In the genomic region with DNA sequence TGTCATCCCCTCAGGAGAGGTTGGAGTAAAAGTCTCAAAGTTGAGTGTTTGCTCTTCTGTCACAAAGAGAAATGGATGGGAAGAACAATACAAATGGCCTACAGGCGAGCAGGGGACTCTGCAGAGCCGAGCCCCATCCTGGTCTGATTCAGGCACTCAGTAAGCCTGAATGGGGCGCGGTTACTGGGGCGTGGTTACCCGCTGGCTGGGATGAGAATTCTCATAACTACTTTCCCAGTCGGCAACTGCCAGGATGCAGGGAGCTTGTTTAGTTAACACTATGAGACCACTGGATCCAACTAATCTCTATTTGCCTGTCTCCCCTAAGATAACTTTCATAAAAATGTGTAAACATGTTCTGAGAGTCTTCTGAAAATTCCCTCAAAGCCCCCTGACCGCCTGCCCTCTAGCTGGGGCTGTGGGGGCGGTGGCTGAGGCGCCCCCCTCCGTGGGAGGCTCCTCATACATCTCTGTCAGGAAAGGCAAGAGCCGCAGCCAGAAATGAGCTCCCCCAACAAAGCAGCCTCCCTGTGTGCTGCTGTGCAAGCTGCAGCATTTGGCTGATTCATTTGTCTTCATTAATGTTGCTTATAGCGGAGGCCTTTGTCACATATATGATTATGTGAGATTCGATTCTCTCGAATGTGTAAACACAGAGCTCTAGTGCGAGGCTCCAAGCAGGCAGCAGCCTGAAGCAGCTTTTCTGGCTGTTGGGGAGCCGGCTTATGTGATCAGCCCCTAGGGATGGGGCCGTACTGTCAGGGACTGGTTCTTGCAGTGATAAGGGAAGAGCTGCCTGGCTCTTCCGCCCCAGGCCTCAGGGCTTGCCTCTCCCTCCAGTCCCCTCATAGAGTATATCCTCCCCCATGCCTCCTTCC, we compare ENCODE assay signal across 8 cellular contexts.
DNase-seq lines count a peak whose midpoint lies in the region; ATAC-seq and TF ChIP-seq lines count a peak whose summit lies in the region.

No MANE protein-coding gene starts in this region.

- POLR2A ChIA-PET in MCF 10A (lab: Yijun Ruan, JAX): interaction anchor here (0.5 to 3.0 kb wide), 17 partner anchors 9 to 557 kb away, joined by 3 to 25 read pairs (median 6); a partner anchor contains a TSS
- POLR2A ChIA-PET in WTC11 (lab: Charles Lee): interaction anchor here (0.8 kb wide), 1 partner anchor 12 kb away, joined by 3 read pairs; no protein-coding TSS in a partner anchor

- H3K27me3 Mint-ChIP-seq in MCF 10A (ENCODE audit: insufficient read depth, unreplicated experiment): no peaks in the 10 kb centered on the region
- H3K27me3 Mint-ChIP-seq in WTC11 (ENCODE audit: low read depth): no peaks in the 10 kb centered on the region; the same call in 1 of the 2 replicates

- BruUV-seq in MCF 10A (replicated peaks; lab: Mats Ljungman, UMichigan): no TSS peak

- TF ChIP-seq CTCF in MCF 10A (IDR thresholded peaks at IDR 0.05; ENCODE audit: unreplicated experiment): no peak
- TF ChIP-seq CTCF in breast epithelium (IDR thresholded peaks at IDR 0.05): no peak
- TF ChIP-seq CTCF in WTC11 (IDR thresholded peaks at IDR 0.05): no peak

- H3K4me3 Mint-ChIP-seq in MCF 10A (ENCODE audit: unreplicated experiment) (no peak overlapping the region), WTC11 (no peak overlapping the region)

- H3K9me3 Mint-ChIP-seq in MCF 10A (ENCODE audit: unreplicated experiment) (no peaks in the 10 kb centered on the region), WTC11 (no peaks in the 10 kb centered on the region)

- H3K4me1 Mint-ChIP-seq in MCF 10A (ENCODE audit: insufficient read depth, unreplicated experiment) (peaks cover 45% of the 10 kb centered on the region), WTC11 (peaks cover 24% of the 10 kb centered on the region)

- no peaks in the 10 kb centered on the region for H3K27me3 ChIP-seq in breast epithelium

- no peaks in the 10 kb centered on the region for H3K36me3 ChIP-seq in breast epithelium

- H3K9me3 ChIP-seq in breast epithelium: no peaks in the 10 kb centered on the region

- peak overlapping the region; percentile 37 for H3K27ac Mint-ChIP-seq in MCF 10A (ENCODE audit: low read depth, unreplicated experiment)
- H3K27ac Mint-ChIP-seq in WTC11: no peak overlapping the region

- DNase-seq in MCF 10A (ENCODE audit: unreplicated experiment) (peak; percentile 67), breast epithelium (ENCODE audit: low spot score in 2 of 2) (no peak), WTC11 (ENCODE audit: low spot score) (peak; percentile 45), kidney glomerular epithelial cell (lab: John Stamatoyannopoulos, UW) (peak; percentile 31), T-helper 2 cell (no peak), DMS114 treated with DMSO at 0.1 percent for 48 hours (lab: John Stamatoyannopoulos, UW; ENCODE audit: unreplicated experiment) (no peak)

- H3K36me3 Mint-ChIP-seq in MCF 10A (ENCODE audit: insufficient read depth, unreplicated experiment) (no peaks in the 10 kb centered on the region), WTC11 (no peaks in the 10 kb centered on the region)

- no peaks in the 10 kb centered on the region for H3K4me1 ChIP-seq in breast epithelium

- H3K27ac ChIP-seq in breast epithelium: no peak overlapping the region

- intact Hi-C loops in MCF 10A (cut with micrococcal nuclease) (no loop called here), breast epithelium (cut with DNase I; ENCODE audit: low total_unique reads) (no loop called here)

- no peak for TF ChIP-seq POLR2A in breast epithelium (IDR thresholded peaks at IDR 0.05)

- ATAC-seq in WTC11: peak; percentile 92
- no peak for ATAC-seq in HG02763 (IDR thresholded peaks at IDR 0.05; ENCODE audit: unreplicated experiment)
- ATAC-seq in GM21529 (IDR thresholded peaks at IDR 0.05; ENCODE audit: unreplicated experiment): no peak

- CTCF ChIA-PET in MCF 10A (lab: Yijun Ruan, JAX): interaction anchor here (0.6 to 1.7 kb wide), 7 partner anchors 8 to 302 kb away, joined by 3 to 4 read pairs (median 4); no protein-coding TSS in a partner anchor
- CTCF ChIA-PET in WTC11 (lab: Charles Lee): interaction anchor here (0.5 to 2.5 kb wide), 7 partner anchors 16 to 441 kb away, joined by 3 to 14 read pairs (median 7); no protein-coding TSS in a partner anchor

- no peak overlapping the region for H3K4me3 ChIP-seq in breast epithelium

TF ChIP-seq in WTC11, 78 proteins besides CTCF, POLR2A, EP300 and RAD21:
- peak; percentile 9; the same call in 1 of the 2 replicates for TF ChIP-seq ZNF121 (CRISPR knock-in tag; IDR thresholded peaks at IDR 0.05)
- TF ChIP-seq, protein P1, sequence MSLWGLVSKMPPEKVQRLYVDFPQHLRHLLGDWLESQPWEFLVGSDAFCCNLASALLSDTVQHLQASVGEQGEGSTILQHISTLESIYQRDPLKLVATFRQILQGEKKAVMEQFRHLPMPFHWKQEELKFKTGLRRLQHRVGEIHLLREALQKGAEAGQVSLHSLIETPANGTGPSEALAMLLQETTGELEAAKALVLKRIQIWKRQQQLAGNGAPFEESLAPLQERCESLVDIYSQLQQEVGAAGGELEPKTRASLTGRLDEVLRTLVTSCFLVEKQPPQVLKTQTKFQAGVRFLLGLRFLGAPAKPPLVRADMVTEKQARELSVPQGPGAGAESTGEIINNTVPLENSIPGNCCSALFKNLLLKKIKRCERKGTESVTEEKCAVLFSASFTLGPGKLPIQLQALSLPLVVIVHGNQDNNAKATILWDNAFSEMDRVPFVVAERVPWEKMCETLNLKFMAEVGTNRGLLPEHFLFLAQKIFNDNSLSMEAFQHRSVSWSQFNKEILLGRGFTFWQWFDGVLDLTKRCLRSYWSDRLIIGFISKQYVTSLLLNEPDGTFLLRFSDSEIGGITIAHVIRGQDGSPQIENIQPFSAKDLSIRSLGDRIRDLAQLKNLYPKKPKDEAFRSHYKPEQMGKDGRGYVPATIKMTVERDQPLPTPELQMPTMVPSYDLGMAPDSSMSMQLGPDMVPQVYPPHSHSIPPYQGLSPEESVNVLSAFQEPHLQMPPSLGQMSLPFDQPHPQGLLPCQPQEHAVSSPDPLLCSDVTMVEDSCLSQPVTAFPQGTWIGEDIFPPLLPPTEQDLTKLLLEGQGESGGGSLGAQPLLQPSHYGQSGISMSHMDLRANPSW (CRISPR knock-in tag; conservative IDR thresholded peaks at IDR 0.05; ENCODE audit: low read depth): no peak
- TF ChIP-seq RELA (CRISPR knock-in tag; IDR thresholded peaks at IDR 0.05; ENCODE audit: borderline replicate concordance): no peak
- no peak for TF ChIP-seq ZNF232 (CRISPR knock-in tag; IDR thresholded peaks at IDR 0.05)
- TF ChIP-seq TEAD1 (CRISPR knock-in tag; IDR thresholded peaks at IDR 0.05): no peak
- TF ChIP-seq, protein P2, sequence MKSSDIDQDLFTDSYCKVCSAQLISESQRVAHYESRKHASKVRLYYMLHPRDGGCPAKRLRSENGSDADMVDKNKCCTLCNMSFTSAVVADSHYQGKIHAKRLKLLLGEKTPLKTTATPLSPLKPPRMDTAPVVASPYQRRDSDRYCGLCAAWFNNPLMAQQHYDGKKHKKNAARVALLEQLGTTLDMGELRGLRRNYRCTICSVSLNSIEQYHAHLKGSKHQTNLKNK (CRISPR knock-in tag; IDR thresholded peaks at IDR 0.05): no peak

Comparison
In these comparisons a context has a peak if more than half of its experiments do, and no peak if none do; other contexts are left out.
1. DNase-seq: peak in MCF 10A (single experiment), WTC11 (single experiment) and kidney glomerular epithelial cell (single experiment); none in breast epithelium (0 of 2), T-helper 2 cell (0 of 5) and DMS114 treated with DMSO at 0.1 percent for 48 hours (single experiment).